8 cellular contexts compared by ENCODE assay signal in the genomic region with DNA sequence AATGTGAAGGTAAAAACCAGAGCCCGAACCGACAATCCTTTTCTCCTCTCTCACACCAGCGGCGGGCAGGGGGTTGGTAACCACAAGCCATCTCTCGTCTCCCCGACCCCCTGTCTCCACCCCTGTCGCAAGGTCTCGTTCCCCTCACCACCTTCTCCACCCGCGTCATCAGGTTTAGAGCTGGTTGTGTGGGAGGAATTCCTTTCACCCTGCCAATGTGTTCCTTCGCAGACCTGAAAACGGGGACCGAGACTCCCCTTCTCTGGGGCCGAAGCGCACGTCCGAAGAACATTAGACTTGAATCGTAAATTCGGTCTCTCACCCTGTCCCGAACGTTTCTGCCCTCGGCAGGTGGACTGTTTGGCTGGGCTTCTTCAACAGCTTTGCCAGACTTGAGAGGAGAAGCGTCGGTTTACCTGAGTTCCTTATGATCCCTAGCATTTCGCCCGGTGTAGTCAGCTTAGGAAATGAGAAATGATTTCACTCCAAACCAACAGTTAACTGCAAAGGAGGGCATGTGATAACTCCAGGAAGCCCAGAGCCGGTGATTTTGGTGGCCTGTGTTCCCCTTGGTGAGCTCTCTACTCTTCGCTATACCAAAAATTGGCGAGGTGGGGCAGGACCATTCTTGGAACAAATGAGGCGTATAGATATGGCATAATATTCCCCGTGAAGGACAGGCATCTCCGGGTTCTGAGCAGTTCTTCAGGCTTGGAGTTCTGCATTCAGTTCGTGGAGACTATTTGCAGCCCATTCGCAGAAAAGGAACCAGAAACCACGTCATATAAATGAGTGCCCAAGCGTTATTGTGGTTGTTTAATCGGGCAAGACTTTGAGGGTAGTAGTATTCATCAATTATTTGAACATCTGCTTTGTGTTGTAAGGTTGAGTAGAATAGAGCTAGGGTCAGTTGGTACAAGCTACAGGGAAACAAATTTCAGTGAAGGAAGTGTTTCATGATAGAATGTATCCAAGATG. TPM values are rescaled to one million over a fixed set of nuclear protein-coding genes. Genes with fewer than 3 reads are reported as not detected.
DNase-seq lines count a peak whose midpoint lies in the region; ATAC-seq and TF ChIP-seq lines count a peak whose summit lies in the region.

No MANE protein-coding gene starts in this region.

- peak overlapping the region; percentile 52 to 84 for H3K4me3 ChIP-seq in uterus

- DNase-seq in activated T-cell treated with anti-CD3 and anti-CD28 coated beads for 1 hour (ENCODE audit: low read depth) (peak; percentile 26), NCI-H69 (lab: John Stamatoyannopoulos, UW) (peak; percentile 68), glutamatergic neuron (peak; percentile 19), occipital lobe (lab: John Stamatoyannopoulos, UW) (peak; percentile 47), uterus (no peak)
- no peak for DNase-seq in activated T-cell treated with anti-CD3 and anti-CD28 coated beads, Interleukin-2, amount 50 U/mL, for 1 hour
- peak; percentile 43 for DNase-seq in activated naive CD4-positive, alpha-beta T cell treated with anti-CD3 and anti-CD28 coated beads, Interleukin-2, amount 10 ng/mL, durations not matched to agents 7 days and 5 days

- H3K4me1 ChIP-seq in uterus: no peaks in the 10 kb centered on the region

- H3K36me3 ChIP-seq in uterus: no peaks in the 10 kb centered on the region

- peak overlapping the region; percentile 98 for H3K27ac Mint-ChIP-seq in activated naive CD4-positive, alpha-beta T cell treated with anti-CD3 and anti-CD28 coated beads, Interleukin-2, amount 10 ng/mL, durations not matched to agents 7 days and 5 days
- no peak overlapping the region for H3K27ac Mint-ChIP-seq in glutamatergic neuron (ENCODE audit: unreplicated experiment)

- CTCF ChIA-PET in activated naive CD4-positive, alpha-beta T cell treated with anti-CD3 and anti-CD28 coated beads, Interleukin-2, amount 10 ng/mL, durations not matched to agents 7 days and 5 days (lab: Charles Lee): interaction anchor here (0.7 to 3.2 kb wide), 3 partner anchors 10 to 150 kb away, joined by 3 to 10 read pairs (median 3); no protein-coding TSS in a partner anchor

- no peaks in the 10 kb centered on the region for H3K9me3 Mint-ChIP-seq in activated naive CD4-positive, alpha-beta T cell treated with anti-CD3 and anti-CD28 coated beads, Interleukin-2, amount 10 ng/mL, durations not matched to agents 7 days and 5 days
- H3K9me3 Mint-ChIP-seq in glutamatergic neuron (ENCODE audit: unreplicated experiment): no peaks in the 10 kb centered on the region

- peaks cover 18% of the 10 kb centered on the region for H3K4me1 Mint-ChIP-seq in activated naive CD4-positive, alpha-beta T cell treated with anti-CD3 and anti-CD28 coated beads, Interleukin-2, amount 10 ng/mL, durations not matched to agents 7 days and 5 days
- H3K4me1 Mint-ChIP-seq in glutamatergic neuron (ENCODE audit: low read depth, unreplicated experiment): peaks cover 7% of the 10 kb centered on the region

- peak; percentile 12 for ATAC-seq in HG02763 (IDR thresholded peaks at IDR 0.05; ENCODE audit: unreplicated experiment)

- H3K27me3 ChIP-seq in uterus: no peaks in the 10 kb centered on the region

- peaks cover 6% of the 10 kb centered on the region for H3K36me3 Mint-ChIP-seq in activated naive CD4-positive, alpha-beta T cell treated with anti-CD3 and anti-CD28 coated beads, Interleukin-2, amount 10 ng/mL, durations not matched to agents 7 days and 5 days
- no peaks in the 10 kb centered on the region for H3K36me3 Mint-ChIP-seq in glutamatergic neuron (ENCODE audit: unreplicated experiment)

- peak overlapping the region; percentile 88 to 89 for H3K27ac ChIP-seq in uterus

- intact Hi-C loops in uterus (cut with DNase I; ENCODE audit: low total_unique reads): no loop called here

- no peaks in the 10 kb centered on the region for H3K27me3 Mint-ChIP-seq in activated naive CD4-positive, alpha-beta T cell treated with anti-CD3 and anti-CD28 coated beads, Interleukin-2, amount 10 ng/mL, durations not matched to agents 7 days and 5 days
- H3K27me3 Mint-ChIP-seq in glutamatergic neuron (ENCODE audit: unreplicated experiment): peaks cover 2% of the 10 kb centered on the region

- no peak for TF ChIP-seq POLR2A in uterus (IDR thresholded peaks at IDR 0.05)

- H3K9me3 ChIP-seq in uterus: no peaks in the 10 kb centered on the region

- peak overlapping the region; percentile 99 for H3K4me3 Mint-ChIP-seq in activated naive CD4-positive, alpha-beta T cell treated with anti-CD3 and anti-CD28 coated beads, Interleukin-2, amount 10 ng/mL, durations not matched to agents 7 days and 5 days
- H3K4me3 Mint-ChIP-seq in glutamatergic neuron (ENCODE audit: unreplicated experiment): peak overlapping the region; percentile 98

- no peak for TF ChIP-seq CTCF in glutamatergic neuron (IDR thresholded peaks at IDR 0.05; ENCODE audit: partially characterized antibody, unreplicated experiment)
- no peak for TF ChIP-seq CTCF in uterus (IDR thresholded peaks at IDR 0.05)

RNA-seq across cellular contexts. Expression of a gene that starts 0.7 kb away (rescaled TPM):
- total RNA-seq in glutamatergic neuron (ENCODE audit: unreplicated experiment) (27.7 TPM), occipital lobe (20.1 TPM), uterus (10 to 100 TPM; 27.6 to 77.6 (median 63.9) TPM)

Comparison
In these comparisons a context has a peak if more than half of its experiments do, and no peak if none do; other contexts are left out.
1. DNase-seq: peak in activated T-cell treated with anti-CD3 and anti-CD28 coated beads for 1 hour (single experiment), NCI-H69 (single experiment), activated naive CD4-positive, alpha-beta T cell treated with anti-CD3 and anti-CD28 coated beads, Interleukin-2, amount 10 ng/mL, durations not matched to agents 7 days and 5 days (single experiment), glutamatergic neuron (single experiment) and occipital lobe (single experiment); none in activated T-cell treated with anti-CD3 and anti-CD28 coated beads, Interleukin-2, amount 50 U/mL, for 1 hour (single experiment) and uterus (0 of 2).